15 cellular contexts compared by ENCODE assay signal in genomic region chr6:160679402-160679769, GRCh38. TPM values are rescaled to one million over a fixed set of nuclear protein-coding genes. Genes with fewer than 3 reads are reported as not detected.
DNase-seq lines count a peak whose midpoint lies in the region; ATAC-seq and TF ChIP-seq lines count a peak whose summit lies in the region.
"Had no signal": no experiment of that assay in that cellular context is flagged by ENCODE, and none has a peak within 500 bp of the region (broad histone marks: within the 10 kb centered on the region; RNA-seq: fewer than 3 reads in every experiment).

No MANE protein-coding gene starts in this region.

- H3K4me1 ChIP-seq in mesendoderm (ENCODE audit: control insufficient read depth, low read depth, low read length), result no peaks in the 10 kb centered on the region
- H3K4me1 ChIP-seq in gastrocnemius medialis, result no peaks in the 10 kb centered on the region
- H3K4me1 ChIP-seq in effector memory CD4-positive, alpha-beta T cell (ENCODE audit: control insufficient read depth, insufficient read depth, low read length, poor library complexity, severe bottlenecking), result no peaks in the 10 kb centered on the region

- ATAC-seq in esophagus mucosa (peak; percentile 52), gastrocnemius medialis (no peak), GM18861 (IDR thresholded peaks at IDR 0.05; ENCODE audit: unreplicated experiment) (no peak), GM21786 (IDR thresholded peaks at IDR 0.05; ENCODE audit: unreplicated experiment) (no peak)
- ATAC-seq: mucosa of descending colon had no signal

- H3K27ac ChIP-seq in mesendoderm (ENCODE audit: low read depth, low read length) (no peak overlapping the region), gastrocnemius medialis (no peak overlapping the region)
- H3K27ac ChIP-seq in effector memory CD4-positive, alpha-beta T cell (ENCODE audit: insufficient read depth, low read length, poor library complexity, severe bottlenecking), result no peak overlapping the region

- H2BK15ac ChIP-seq in mesendoderm (replicated peaks; ENCODE audit: low read depth), result no peak overlapping the region

- H3K4ac ChIP-seq in mesendoderm (ENCODE audit: low read depth, low read length), result no peak overlapping the region

- H3K27me3 ChIP-seq in mesendoderm (ENCODE audit: insufficient read depth, low read length, poor library complexity) (no peaks in the 10 kb centered on the region), gastrocnemius medialis (no peaks in the 10 kb centered on the region)
- H3K27me3 ChIP-seq in effector memory CD4-positive, alpha-beta T cell (replicated peaks; ENCODE audit: control insufficient read depth, insufficient read depth, low read length, poor library complexity, severe bottlenecking), result no peaks in the 10 kb centered on the region

- no peak for TF ChIP-seq POLR2A in gastrocnemius medialis (IDR thresholded peaks at IDR 0.05)

- H4K8ac ChIP-seq in mesendoderm (ENCODE audit: low read depth, low read length), result no peak overlapping the region

- no peak overlapping the region for H3K9ac ChIP-seq in mesendoderm (ENCODE audit: low read length)

- H3K79me2 ChIP-seq in mesendoderm (ENCODE audit: control insufficient read depth, insufficient read depth, low read length), result no peaks in the 10 kb centered on the region

- DNase-seq in AG20443 (ENCODE audit: low spot score) (peak; percentile 14), NCI-H524 treated with DMSO at 0.1 percent for 48 hours (lab: John Stamatoyannopoulos, UW) (peak; percentile 16), mesendoderm (peak; percentile 39), gastrocnemius medialis (no peak)
- no peak for DNase-seq in effector memory CD4-positive, alpha-beta T cell
- DNase-seq: activated CD4-positive, alpha-beta T cell treated with anti-CD3 and anti-CD28 coated beads for 4 hours; activated effector memory CD4-positive, alpha-beta T cell treated with Interleukin-2 at 50 U/mL for 16 hours; mucosa of descending colon; NCI-H1048; NK-92 treated with Interleukin-12 subunit alpha and Interleukin-12 subunit beta, amount 100 ng/mL, for 24 hours had no signal

- no peak overlapping the region for H2AK5ac ChIP-seq in mesendoderm (ENCODE audit: low read length)

- no peak overlapping the region for H4K5ac ChIP-seq in mesendoderm (ENCODE audit: low read length)

- H2BK5ac ChIP-seq in mesendoderm (ENCODE audit: low read length), result no peak overlapping the region

- no peaks in the 10 kb centered on the region for H3K79me1 ChIP-seq in mesendoderm (ENCODE audit: low read length)

- H2BK120ac ChIP-seq in mesendoderm (ENCODE audit: low read depth, low read length), result no peak overlapping the region

- H3K56ac ChIP-seq in mesendoderm (ENCODE audit: low read length), result peak overlapping the region; percentile 60

- H3K23ac ChIP-seq in mesendoderm (ENCODE audit: low read length), result no peak overlapping the region

- WGBS in mesendoderm (ENCODE audit: extremely low coverage, insufficient coverage, low lambda C conversion rate), result no CpG with 5 or more reads among the region's 14 CpGs

- intact Hi-C loops in gastrocnemius medialis (cut with DNase I; ENCODE audit: low total_unique reads), result no loop called here

- no peak for TF ChIP-seq CTCF in gastrocnemius medialis (IDR thresholded peaks at IDR 0.05 in 4 of 5, conservative IDR thresholded peaks at IDR 0.05 in 1 of 5)

- in situ Hi-C loops in gastrocnemius medialis (cut with MboI; ENCODE audit: low sequenced_read_pairs in 4 of 4), result no loop called here

- H3K9me3 ChIP-seq in gastrocnemius medialis, result no peaks in the 10 kb centered on the region
- H3K9me3 ChIP-seq in effector memory CD4-positive, alpha-beta T cell (ENCODE audit: control insufficient read depth, low read length), result no peaks in the 10 kb centered on the region
- H3K9me3 ChIP-seq: mucosa of descending colon had no signal

- no peak overlapping the region for H3K4me3 ChIP-seq in mesendoderm (ENCODE audit: low read length)
- H3K4me3 ChIP-seq in gastrocnemius medialis, result no peak overlapping the region
- H3K4me3 ChIP-seq in effector memory CD4-positive, alpha-beta T cell (ENCODE audit: insufficient read depth, low read depth, low read length, poor library complexity, severe bottlenecking), result no peak overlapping the region
- H3K4me3 ChIP-seq: mucosa of descending colon had no signal

- peak overlapping the region; percentile 26 for H3K4me2 ChIP-seq in mesendoderm (ENCODE audit: low read length)

- no peaks in the 10 kb centered on the region for H3K36me3 ChIP-seq in mesendoderm (ENCODE audit: control insufficient read depth, insufficient read depth, low read length)
- no peaks in the 10 kb centered on the region for H3K36me3 ChIP-seq in gastrocnemius medialis
- no peaks in the 10 kb centered on the region for H3K36me3 ChIP-seq in effector memory CD4-positive, alpha-beta T cell (ENCODE audit: control insufficient read depth, insufficient read depth, low read length)

- H3K18ac ChIP-seq in mesendoderm (ENCODE audit: low read length), result no peak overlapping the region

RNA-seq across cellular contexts. Expression of gene LPA, which starts 15.3 kb away (rescaled TPM):
- total RNA-seq in esophagus mucosa (0.24 TPM), gastrocnemius medialis (not detected)
- not detected for polyA plus RNA-seq in mesendoderm (2013, experiment 1 of 2)
- polyA plus RNA-seq in mesendoderm (2013, experiment 2 of 2), result not detected
- polyA plus RNA-seq: BJ had no signal

RNA-seq across cellular contexts. Expression of gene PLG, which starts 22.7 kb away (rescaled TPM):
- total RNA-seq in esophagus mucosa (0.12 TPM), gastrocnemius medialis (1 to 10 TPM in 2 of 4 donors, not detected in 2; 1.1 to 2.4 TPM)
- polyA plus RNA-seq in mesendoderm (2013, experiment 1 of 2), result not detected
- polyA plus RNA-seq in mesendoderm (2013, experiment 2 of 2), result not detected
- total RNA-seq: cerebellum had no signal
- polyA plus RNA-seq: BJ had no signal

Comparison
In these comparisons a context has a peak if more than half of its experiments do, and no peak if none do; other contexts are left out.
1. DNase-seq: peak in AG20443 (single experiment), NCI-H524 treated with DMSO at 0.1 percent for 48 hours (single experiment) and mesendoderm (single experiment); none in gastrocnemius medialis (0 of 2) and effector memory CD4-positive, alpha-beta T cell (0 of 3).